In genomic region chr1:156090822-156091188, GRCh38 we compare ENCODE assay signal across 8 cellular contexts. TPM values are rescaled to one million over a fixed set of nuclear protein-coding genes. Genes with fewer than 3 reads are reported as not detected.
A peak's percentile ranks its signal among the peaks of the same experiment; 100 is the strongest.
DNase-seq lines count a peak whose midpoint lies in the region; ATAC-seq and TF ChIP-seq lines count a peak whose summit lies in the region.

No MANE protein-coding gene starts in this region.

- H3K9me3 ChIP-seq in colonic mucosa, result no peaks in the 10 kb centered on the region

- peak; percentile 93 for DNase-seq in DMS153 treated with DMSO at 0.1 percent for 48 hours (lab: John Stamatoyannopoulos, UW; ENCODE audit: unreplicated experiment)
- DNase-seq in NCI-H526 (lab: John Stamatoyannopoulos, UW), result peak; percentile 85 to 99
- peak; percentile 92 for DNase-seq in activated CD4-positive, alpha-beta T cell treated with anti-CD3 and anti-CD28 coated beads, Interleukin-2, amount 10 ng/mL, durations not matched to agents 7 days and 5 days
- peak; percentile 92 for DNase-seq in colonic mucosa
- DNase-seq in lower leg skin (ENCODE audit: low spot score in 2 of 2), result peak; percentile 71 to 97
- DNase-seq in stimulated activated CD8-positive, alpha-beta memory T cell treated with anti-CD3 and anti-CD28 coated beads, Interleukin-12 subunit alpha, Interleukin-12 subunit beta, amount 100 ng/mL, for 1 hour (ENCODE audit: low read depth), result peak; percentile 86

- no peak overlapping the region for H3K4me3 ChIP-seq in colonic mucosa
- no peak overlapping the region for H3K4me3 ChIP-seq in lower leg skin (ENCODE audit: low read depth, poor library complexity, severe bottlenecking)

- H3K27me3 Mint-ChIP-seq in activated CD4-positive, alpha-beta T cell treated with anti-CD3 and anti-CD28 coated beads, Interleukin-2, amount 10 ng/mL, durations not matched to agents 7 days and 5 days, result peaks cover 31% of the 10 kb centered on the region

- intact Hi-C loops in colonic mucosa (cut with DNase I) (loop anchor here (1.0 kb wide), 1 partner anchor 134 kb away; no protein-coding TSS in a partner anchor), lower leg skin (cut with DNase I; ENCODE audit: low total_unique reads) (loop anchor here (5.0 kb wide), 1 partner anchor 131 kb away; no protein-coding TSS in a partner anchor)

- POLR2A ChIA-PET in activated CD4-positive, alpha-beta T cell treated with anti-CD3 and anti-CD28 coated beads, Interleukin-2, amount 10 ng/mL, durations not matched to agents 7 days and 5 days (lab: Charles Lee), result no interaction called here

- H3K4me3 Mint-ChIP-seq in activated CD4-positive, alpha-beta T cell treated with anti-CD3 and anti-CD28 coated beads, Interleukin-2, amount 10 ng/mL, durations not matched to agents 7 days and 5 days, result no peak overlapping the region

- ATAC-seq in HG03135 (IDR thresholded peaks at IDR 0.05; ENCODE audit: unreplicated experiment) (peak; percentile 68), HG02678 (IDR thresholded peaks at IDR 0.05; ENCODE audit: unreplicated experiment) (no peak)

- no peaks in the 10 kb centered on the region for H3K4me1 ChIP-seq in colonic mucosa

- TF ChIP-seq POLR2A in lower leg skin (IDR thresholded peaks at IDR 0.05), result no peak

- H3K36me3 ChIP-seq in colonic mucosa, result no peaks in the 10 kb centered on the region

- H3K9me3 Mint-ChIP-seq in activated CD4-positive, alpha-beta T cell treated with anti-CD3 and anti-CD28 coated beads, Interleukin-2, amount 10 ng/mL, durations not matched to agents 7 days and 5 days, result no peaks in the 10 kb centered on the region

- peak; percentile 83 for TF ChIP-seq CTCF in colonic mucosa (IDR thresholded peaks at IDR 0.05)
- peak in 1 of 3 donors; percentile 59 for TF ChIP-seq CTCF in lower leg skin (IDR thresholded peaks at IDR 0.05)

- H3K4me1 Mint-ChIP-seq in activated CD4-positive, alpha-beta T cell treated with anti-CD3 and anti-CD28 coated beads, Interleukin-2, amount 10 ng/mL, durations not matched to agents 7 days and 5 days, result peaks cover 8% of the 10 kb centered on the region

- no peaks in the 10 kb centered on the region for H3K27me3 ChIP-seq in colonic mucosa

- H3K27ac ChIP-seq in colonic mucosa, result no peak overlapping the region

- CTCF ChIA-PET in activated CD4-positive, alpha-beta T cell treated with anti-CD3 and anti-CD28 coated beads, Interleukin-2, amount 10 ng/mL, durations not matched to agents 7 days and 5 days (lab: Charles Lee), result interaction anchor here (0.8 to 26.9 kb wide), 9 partner anchors 8 to 155 kb away, joined by 3 to 645 read pairs (median 4); partner anchors contain the start of gene LMNA

- H3K27ac Mint-ChIP-seq in activated CD4-positive, alpha-beta T cell treated with anti-CD3 and anti-CD28 coated beads, Interleukin-2, amount 10 ng/mL, durations not matched to agents 7 days and 5 days, result no peak overlapping the region

- 24 to 37% methylated on average over 12 to 14 of the region's 14 CpGs for WGBS in lower leg skin, 2 donors

- H3K36me3 Mint-ChIP-seq in activated CD4-positive, alpha-beta T cell treated with anti-CD3 and anti-CD28 coated beads, Interleukin-2, amount 10 ng/mL, durations not matched to agents 7 days and 5 days (ENCODE audit: low read depth), result no peaks in the 10 kb centered on the region

- H3K9ac ChIP-seq in colonic mucosa (ENCODE audit: low read depth in 2 of 2, low read length in 2 of 2), result peak overlapping the region; percentile 26 to 50

RNA-seq across cellular contexts. Expression of gene MEX3A, which starts 8.5 kb away (rescaled TPM):
- under 1 TPM; 0.02 to 0.05 TPM for total RNA-seq in activated CD4-positive, alpha-beta T cell treated with anti-CD3 and anti-CD28 coated beads, Interleukin-2, amount 10 ng/mL, durations not matched to agents 7 days and 5 days
- total RNA-seq in colonic mucosa, result 1 to 10 TPM; 1.6 to 3.7 TPM
- total RNA-seq in lower leg skin, result 1 to 10 TPM in 1 of 4 donors, under 1 TPM in 3; 0.21 to 1.1 (median 0.67) TPM

RNA-seq across cellular contexts. Expression of gene LMNA, which starts 23.7 kb away (rescaled TPM):
- total RNA-seq in activated CD4-positive, alpha-beta T cell treated with anti-CD3 and anti-CD28 coated beads, Interleukin-2, amount 10 ng/mL, durations not matched to agents 7 days and 5 days, result 10 to 100 TPM; 38.3 to 43.5 TPM
- total RNA-seq in colonic mucosa (100 to 1,000 TPM; 414 to 610 TPM), lower leg skin (100 to 1,000 TPM; 530 to 611 (median 555) TPM)

RNA-seq across cellular contexts. Expression of gene RAB25, which starts 29.8 kb away (rescaled TPM):
- under 1 TPM in 1 of 2 experiments, not detected in 1; 0.50 TPM for total RNA-seq in activated CD4-positive, alpha-beta T cell treated with anti-CD3 and anti-CD28 coated beads, Interleukin-2, amount 10 ng/mL, durations not matched to agents 7 days and 5 days
- total RNA-seq in colonic mucosa (100 to 1,000 TPM; 213 TPM), lower leg skin (100 to 1,000 TPM; 211 to 281 (median 251) TPM)

RNA-seq across cellular contexts. Expression of gene LAMTOR2, which starts 36.2 kb away (rescaled TPM):
- total RNA-seq in activated CD4-positive, alpha-beta T cell treated with anti-CD3 and anti-CD28 coated beads, Interleukin-2, amount 10 ng/mL, durations not matched to agents 7 days and 5 days, result 10 to 100 TPM; 41.3 to 61.0 TPM
- total RNA-seq in colonic mucosa, result 10 to 100 TPM; 69.4 to 83.9 TPM
- 10 to 100 TPM; 41.8 to 64.5 (median 47.4) TPM for total RNA-seq in lower leg skin

RNA-seq across cellular contexts. Expression of gene UBQLN4, which starts 37.2 kb away (rescaled TPM):
- 10 to 100 TPM; 30.8 to 34.0 TPM for total RNA-seq in activated CD4-positive, alpha-beta T cell treated with anti-CD3 and anti-CD28 coated beads, Interleukin-2, amount 10 ng/mL, durations not matched to agents 7 days and 5 days
- total RNA-seq in colonic mucosa, result 10 to 100 TPM; 23.2 to 43.4 TPM
- 10 to 100 TPM; 19.8 to 31.0 (median 26.9) TPM for total RNA-seq in lower leg skin

Comparison
In these comparisons a context has a peak if more than half of its experiments do, and no peak if none do; other contexts are left out.
1. RNA of gene LMNA, which starts 23.7 kb away (total RNA-seq): 414 to 610 TPM in colonic mucosa and 530 to 611 TPM in lower leg skin; 38.3 to 43.5 TPM in activated CD4-positive, alpha-beta T cell treated with anti-CD3 and anti-CD28 coated beads, Interleukin-2, amount 10 ng/mL, durations not matched to agents 7 days and 5 days; every median in the first group is over 4 times any median in the second.
2. RNA of gene RAB25, which starts 29.8 kb away (total RNA-seq): 211 to 281 TPM in lower leg skin and 213 TPM in colonic mucosa; 0.50 TPM in activated CD4-positive, alpha-beta T cell treated with anti-CD3 and anti-CD28 coated beads, Interleukin-2, amount 10 ng/mL, durations not matched to agents 7 days and 5 days; every median in the first group is over 100 times any median in the second.
3. Peak in every context shown above with its lines, with median percentiles within 50 percentile points of each other: DNase-seq.